ENCODE assay signal across 16 cellular contexts in genomic region chr16:24024971-24025370, GRCh38.
"Had no signal": no experiment of that assay in that cellular context is flagged by ENCODE, and none has a peak within 500 bp of the region (broad histone marks: within the 10 kb centered on the region; RNA-seq: fewer than 3 reads in every experiment).

No MANE protein-coding gene starts in this region.

- H3K36me3 ChIP-seq: esophagus muscularis mucosa, gastrocnemius medialis, heart right ventricle had no signal

- ATAC-seq: gastrocnemius medialis; heart right ventricle; naive thymus-derived CD4-positive, alpha-beta T cell; sciatic nerve had no signal

- DNase-seq: effector memory CD4-positive, alpha-beta T cell; gastrocnemius medialis; heart right ventricle; hypothalamus; kidney glomerular epithelial cell; naive thymus-derived CD4-positive, alpha-beta T cell; spleen; stimulated activated CD4-positive, alpha-beta T cell treated with anti-CD3 and anti-CD28 coated beads, Interleukin-15, amount 100 ng/mL, for 24 hours; stimulated activated CD4-positive, alpha-beta T cell treated with anti-CD3 and anti-CD28 coated beads, Interleukin-2, amount 100 ng/mL, for 24 hours; stimulated activated CD4-positive, alpha-beta T cell treated with anti-CD3 and anti-CD28 coated beads, Interleukin-4, amount 100 ng/mL, for 4 hours; stimulated activated naive CD4-positive, alpha-beta T cell treated with Interleukin-2 at 50 U/mL for 16 hours; trophoblast cell had no signal

- H3K4me3 ChIP-seq: esophagus muscularis mucosa, gastrocnemius medialis, heart right ventricle, spleen had no signal

- H3K4me1 ChIP-seq: esophagus muscularis mucosa, gastrocnemius medialis, heart right ventricle had no signal

- H3K4me3 Mint-ChIP-seq: naive thymus-derived CD4-positive, alpha-beta T cell had no signal

- H3K27ac ChIP-seq: epithelial cell of prostate, esophagus muscularis mucosa, gastrocnemius medialis, heart right ventricle, neutrophil, spleen had no signal

- H3K27me3 ChIP-seq: neutrophil, spleen had no signal

- H3K27me3 Mint-ChIP-seq: naive thymus-derived CD4-positive, alpha-beta T cell had no signal

- H3K9me3 ChIP-seq: esophagus muscularis mucosa, gastrocnemius medialis, heart right ventricle, neutrophil, spleen had no signal
